Comparison of ENCODE assay signal across 1 cellular context in genomic region chr19:5870986-5871394, GRCh38.
TF ChIP-seq lines count a peak whose summit lies in the region.

No MANE protein-coding gene starts in this region.

TF ChIP-seq in HepG2, 621 proteins besides CTCF, POLR2A, EP300 and RAD21 (continued from another document and continues in another):
- TF ChIP-seq GPN1 (CRISPR knock-in tag; IDR thresholded peaks at IDR 0.05; ENCODE audit: borderline replicate concordance) (no peak), SNAPC5 (CRISPR knock-in tag; IDR thresholded peaks at IDR 0.05; ENCODE audit: borderline replicate concordance) (no peak), ZBTB26 (CRISPR knock-in tag; IDR thresholded peaks at IDR 0.05; ENCODE audit: borderline replicate concordance) (peak; percentile 98), SIN3B (IDR thresholded peaks at IDR 0.05; ENCODE audit: low read length) (no peak), HNRNPH1 (optimal IDR thresholded peaks at IDR 0.05; ENCODE audit: low read depth, low read length) (no peak), ZHX1 (CRISPR knock-in tag; IDR thresholded peaks at IDR 0.05; ENCODE audit: low read depth) (peak; percentile 81; the same call in 1 of the 2 replicates), ZNF354B (CRISPR knock-in tag; IDR thresholded peaks at IDR 0.05) (no peak), ZNF234 (CRISPR knock-in tag; conservative IDR thresholded peaks at IDR 0.05) (no peak), ZNF296 (CRISPR knock-in tag; conservative IDR thresholded peaks at IDR 0.05) (no peak), TCF7 (IDR thresholded peaks at IDR 0.05; ENCODE audit: low read depth) (peak; percentile 81), ZNF83 (CRISPR knock-in tag; IDR thresholded peaks at IDR 0.05; ENCODE audit: borderline replicate concordance) (0 out of 2 replicates have a peak, but pooled peaks have one; percentile 64), IRF9 (CRISPR knock-in tag; IDR thresholded peaks at IDR 0.05; ENCODE audit: borderline replicate concordance) (peak; percentile 92), ZNF841 (CRISPR knock-in tag; IDR thresholded peaks at IDR 0.05; ENCODE audit: borderline replicate concordance) (no peak), SALL2 (CRISPR knock-in tag; IDR thresholded peaks at IDR 0.05) (peak; percentile 62; the same call in 1 of the 2 replicates), IKZF4 (CRISPR knock-in tag; IDR thresholded peaks at IDR 0.05; ENCODE audit: borderline replicate concordance, low read depth, not compliant biosample characterization) (no peak), CENPT (CRISPR knock-in tag; IDR thresholded peaks at IDR 0.05; ENCODE audit: low read depth) (no peak), ZUFSP (CRISPR knock-in tag; IDR thresholded peaks at IDR 0.05; ENCODE audit: borderline replicate concordance) (no peak), ZNF563 (CRISPR knock-in tag; IDR thresholded peaks at IDR 0.05) (peak; percentile 37; the same call in 1 of the 2 replicates), ZNF124 (CRISPR knock-in tag; IDR thresholded peaks at IDR 0.05) (peak; percentile 94), ZNF674 (CRISPR knock-in tag; IDR thresholded peaks at IDR 0.05; ENCODE audit: low read depth) (no peak), SOX6 (IDR thresholded peaks at IDR 0.05) (no peak), SOX6 (CRISPR knock-in tag; IDR thresholded peaks at IDR 0.05) (peak; percentile 97), ZNF431 (CRISPR knock-in tag; IDR thresholded peaks at IDR 0.05; ENCODE audit: borderline replicate concordance, low read depth) (peak; percentile 81), ZFP90 (CRISPR knock-in tag; IDR thresholded peaks at IDR 0.05; ENCODE audit: borderline replicate concordance) (no peak; the same call in 1 of the 2 replicates), ZNF143 (CRISPR knock-in tag; IDR thresholded peaks at IDR 0.05) (no peak; the same call in 1 of the 2 replicates), ZNF282 (IDR thresholded peaks at IDR 0.05; ENCODE audit: partially characterized antibody) (no peak), ZNF556 (CRISPR knock-in tag; IDR thresholded peaks at IDR 0.05; ENCODE audit: borderline replicate concordance) (peak; percentile 78; the same call in 1 of the 2 replicates), SNAPC4 (CRISPR knock-in tag; IDR thresholded peaks at IDR 0.05) (no peak), MEF2D (CRISPR knock-in tag; IDR thresholded peaks at IDR 0.05) (peak; percentile 99), FOXK2 (IDR thresholded peaks at IDR 0.05) (no peak), GRHL1 (CRISPR knock-in tag; conservative IDR thresholded peaks at IDR 0.05) (no peak), TBX3 (IDR thresholded peaks at IDR 0.05; ENCODE audit: borderline replicate concordance) (peak; percentile 78), ZFP82 (CRISPR knock-in tag; IDR thresholded peaks at IDR 0.05; ENCODE audit: borderline replicate concordance) (no peak), ZNF136 (CRISPR knock-in tag; IDR thresholded peaks at IDR 0.05; ENCODE audit: low read depth) (no peak), NAIF1 (CRISPR knock-in tag; IDR thresholded peaks at IDR 0.05; ENCODE audit: borderline replicate concordance) (no peak), ARNT2 (CRISPR knock-in tag; IDR thresholded peaks at IDR 0.05; ENCODE audit: low read depth) (no peak; the same call in 1 of the 2 replicates), KMT2A (CRISPR knock-in tag; IDR thresholded peaks at IDR 0.05) (peak; percentile 53; the same call in 1 of the 2 replicates), NFIC (IDR thresholded peaks at IDR 0.05; ENCODE audit: low read length) (peak; percentile 90), ZFYVE20 (CRISPR knock-in tag; IDR thresholded peaks at IDR 0.05; ENCODE audit: borderline replicate concordance, low read depth) (no peak), PREB (CRISPR knock-in tag; IDR thresholded peaks at IDR 0.05) (no peak), HNF1A (IDR thresholded peaks at IDR 0.05; ENCODE audit: low read depth) (peak; percentile 63), HNF1A (CRISPR knock-in tag; IDR thresholded peaks at IDR 0.05; ENCODE audit: borderline replicate concordance) (peak; percentile 87), JUNB (CRISPR knock-in tag; IDR thresholded peaks at IDR 0.05; ENCODE audit: borderline replicate concordance) (peak; percentile 60; the same call in 1 of the 2 replicates), SAFB2 (CRISPR knock-in tag; IDR thresholded peaks at IDR 0.05; ENCODE audit: borderline replicate concordance, low read depth) (peak; percentile 86), ZNF883 (CRISPR knock-in tag; IDR thresholded peaks at IDR 0.05; ENCODE audit: not compliant biosample characterization) (no peak), REL (CRISPR knock-in tag; conservative IDR thresholded peaks at IDR 0.05) (peak; percentile 56; the same call in 1 of the 2 replicates)
